Comparison of ENCODE assay signal across 9 cellular contexts in the genomic region with DNA sequence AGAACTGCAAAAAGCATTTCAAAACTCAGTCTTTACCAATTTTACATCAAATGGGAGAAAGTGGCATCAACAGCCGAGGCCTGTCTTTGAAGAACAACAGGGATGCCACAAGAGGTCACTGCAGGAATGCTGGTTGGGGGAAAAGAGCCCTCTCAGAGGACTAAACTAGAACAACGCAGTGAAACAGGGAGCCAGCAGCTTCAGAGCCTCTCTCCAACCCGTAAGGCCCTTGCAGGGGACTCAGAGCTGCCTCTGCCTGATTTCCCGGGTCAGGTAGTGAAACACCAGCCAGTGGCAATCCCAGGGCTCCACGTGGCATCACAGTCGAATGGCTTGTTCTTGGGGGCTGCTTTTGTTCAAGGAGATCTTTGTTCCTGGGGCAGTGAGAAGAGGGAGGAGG. TPM values are rescaled to one million over a fixed set of nuclear protein-coding genes. Genes with fewer than 3 reads are reported as not detected.
DNase-seq lines count a peak whose midpoint lies in the region; ATAC-seq, FAIRE-seq and TF ChIP-seq lines count a peak whose summit lies in the region.
"Had no signal": no experiment of that assay in that cellular context is flagged by ENCODE, and none has a peak within 500 bp of the region (broad histone marks: within the 10 kb centered on the region; RNA-seq: fewer than 3 reads in every experiment).

No MANE protein-coding gene starts in this region.

- FAIRE-seq in urothelium cell line (lab: Jason Lieb, UNC) = no peak

- no peak overlapping the region for H3K4me3 ChIP-seq in liver (ENCODE audit: low read depth in 1 of 3, low read length in 3 of 3)

- H3K9me3 ChIP-seq in liver (ENCODE audit: control insufficient read depth in 4 of 4, low read length in 3 of 4) = no peaks in the 10 kb centered on the region

- peak; percentile 67 for TF ChIP-seq CTCF in liver (IDR thresholded peaks at IDR 0.05; ENCODE audit: low read depth, low read length, missing input control)

- no peaks in the 10 kb centered on the region for H3K27me3 ChIP-seq in liver (ENCODE audit: control insufficient read depth in 4 of 4, insufficient read depth in 4 of 4, low read length in 3 of 4)

- no peak overlapping the region for H3K9ac ChIP-seq in liver (ENCODE audit: low read depth in 1 of 2, low read length in 2 of 2)

- H3K4me1 ChIP-seq in liver (ENCODE audit: control insufficient read depth in 4 of 4, insufficient read depth in 4 of 4, low read length in 3 of 4) = peaks cover 0 to 37% (median 28%) of the 10 kb centered on the region in 4 donors

- H3K27ac ChIP-seq in cingulate gyrus (ENCODE audit: low read depth, low read length) = peak overlapping the region; percentile 50
- H3K27ac ChIP-seq in liver (ENCODE audit: low read depth in 1 of 2, low read length in 2 of 2) = no peak overlapping the region

- ATAC-seq in GM19023 (IDR thresholded peaks at IDR 0.05; ENCODE audit: unreplicated experiment) (no peak), GM21528 (IDR thresholded peaks at IDR 0.05; ENCODE audit: low FRiP score, unreplicated experiment) (no peak)

- WGBS in liver = 18% methylated on average over 6 of the region's 6 CpGs

- DNase-seq in D341Med (ENCODE audit: low spot score) (peak; percentile 74), H4 (ENCODE audit: low spot score) (peak; percentile 84), NCI-H82 treated with DMSO at 0.1 percent for 48 hours (lab: John Stamatoyannopoulos, UW; ENCODE audit: unreplicated experiment) (peak; percentile 14), urothelium cell line (ENCODE audit: low spot score) (peak; percentile 76)

- H3K36me3 ChIP-seq in liver (ENCODE audit: control insufficient read depth in 4 of 4, insufficient read depth in 3 of 4, low read depth in 1 of 4, low read length in 3 of 4) = no peaks in the 10 kb centered on the region

- TF ChIP-seq RAD21 in liver (IDR thresholded peaks at IDR 0.05) = peak; percentile 93 to 96

TF ChIP-seq in liver, 16 proteins besides CTCF, POLR2A, EP300 and RAD21:
- TF ChIP-seq NR2F2 (IDR thresholded peaks at IDR 0.05) (peak; percentile 89), GABPA (IDR thresholded peaks at IDR 0.05 in 1 of 2, conservative IDR thresholded peaks at IDR 0.05 in 1 of 2) (no peak), RXRA (IDR thresholded peaks at IDR 0.05) (peak in 1 of 2 donors; percentile 26), FOXA1 (IDR thresholded peaks at IDR 0.05) (no peak), HNF4A (conservative IDR thresholded peaks at IDR 0.05) (peak; percentile 33 to 66)
TF ChIP-seq in liver: peak in this region for 3.

RNA-seq across cellular contexts. Expression of a gene that starts 55.0 kb away (rescaled TPM):
- total RNA-seq in H4 (2014; rRNA removed; shearing (Covaris generic)) = not detected in 2 replicates
- not detected for total RNA-seq in liver
- polyA plus RNA-seq in liver = not detected
- total RNA-seq: skeletal muscle tissue had no signal

Comparison
In these comparisons a context has a peak if more than half of its experiments do, and no peak if none do; other contexts are left out.
1. DNase-seq: peak in every context shown above with its lines; median percentile 84 in H4; 76 in urothelium cell line; 74 in D341Med; 14 in NCI-H82 treated with DMSO at 0.1 percent for 48 hours.